8 cellular contexts compared by ENCODE assay signal in genomic region chr6:30259140-30260035, GRCh38. TPM values are rescaled to one million over a fixed set of nuclear protein-coding genes. Genes with fewer than 3 reads are reported as not detected.
DNase-seq lines count a peak whose midpoint lies in the region; ATAC-seq and TF ChIP-seq lines count a peak whose summit lies in the region.

No MANE protein-coding gene starts in this region.

- H3K36me3 ChIP-seq in thoracic aorta, result no peaks in the 10 kb centered on the region

- H3K4me3 ChIP-seq in thoracic aorta, result peak overlapping the region; percentile 91

- H3K27me3 ChIP-seq in thoracic aorta (replicated peaks; ENCODE audit: insufficient read depth), result no peaks in the 10 kb centered on the region

- in situ Hi-C loops in Caki2 (cut with HindIII; ENCODE audit: low pct_unique_long_range_greater_than_20kb, low sequenced_read_pairs) (no loop called here), SK-MEL-5 (cut with HindIII; ENCODE audit: low pct_unique_long_range_greater_than_20kb, low sequenced_read_pairs) (no loop called here)

- ATAC-seq in GM19467 (IDR thresholded peaks at IDR 0.05; ENCODE audit: unreplicated experiment) (peak; percentile 73), omental fat pad (ENCODE audit: low FRiP score) (peak; percentile 94), thoracic aorta (ENCODE audit: insufficient number of reproducible peaks, low FRiP score, low read depth) (peak; percentile 93)

- no peaks in the 10 kb centered on the region for H3K4me1 ChIP-seq in thoracic aorta (ENCODE audit: control insufficient read depth in 1 of 2, low read depth in 2 of 2)

- H3K4me3 Mint-ChIP-seq in glutamatergic neuron (ENCODE audit: unreplicated experiment), result peak overlapping the region; percentile 86

- peak overlapping the region; percentile 35 for H3K27ac Mint-ChIP-seq in glutamatergic neuron (ENCODE audit: unreplicated experiment)

- H3K4me1 Mint-ChIP-seq in glutamatergic neuron (ENCODE audit: low read depth, unreplicated experiment), result peaks cover 2% of the 10 kb centered on the region

- TF ChIP-seq CTCF in glutamatergic neuron (IDR thresholded peaks at IDR 0.05; ENCODE audit: partially characterized antibody, unreplicated experiment) (no peak), omental fat pad (IDR thresholded peaks at IDR 0.05) (no peak), thoracic aorta (IDR thresholded peaks at IDR 0.05) (peak; percentile 26)

- DNase-seq in Caki2 (ENCODE audit: low read depth) (peak; percentile 75), HS-5 (ENCODE audit: low read depth) (peak; percentile 49), SK-MEL-5 (ENCODE audit: low read depth, low spot score) (peak; percentile 87), glutamatergic neuron (peak; percentile 71), omental fat pad (ENCODE audit: low spot score) (peak; percentile 48), thoracic aorta (ENCODE audit: low spot score) (peak; percentile 28)
- peak; percentile 67 for DNase-seq in activated naive CD4-positive, alpha-beta T cell treated with anti-CD3 and anti-CD28 coated beads, Interleukin-2, amount 50 U/mL, for 16 hours

- H3K36me3 Mint-ChIP-seq in glutamatergic neuron (ENCODE audit: unreplicated experiment), result peaks cover under 1% of the 10 kb centered on the region

- H3K9me3 ChIP-seq in thoracic aorta, result no peaks in the 10 kb centered on the region

- no peaks in the 10 kb centered on the region for H3K27me3 Mint-ChIP-seq in glutamatergic neuron (ENCODE audit: unreplicated experiment)

- H3K9me3 Mint-ChIP-seq in glutamatergic neuron (ENCODE audit: unreplicated experiment), result peaks cover 1% of the 10 kb centered on the region

- H3K27ac ChIP-seq in thoracic aorta, result peak overlapping the region; percentile 75 to 85

RNA-seq across cellular contexts. Expression of gene TRIM26, which starts 46.2 kb away (rescaled TPM):
- 46.4 and 73.6 TPM in 2 replicates for total RNA-seq in Caki2 (2014; rRNA removed; shearing (Covaris generic); ENCODE audit: low replicate concordance)
- 24.7 and 25.0 TPM in 2 replicates for total RNA-seq in SK-MEL-5 (2014; rRNA removed; shearing (Covaris generic))
- 37.3 and 39.6 TPM in 2 replicates for polyA plus RNA-seq in SK-MEL-5 (2015; cell fraction: cytosol; rRNA removed)
- 27.4 and 32.8 TPM in 2 replicates for polyA plus RNA-seq in SK-MEL-5 (2015; cell fraction: nucleus; rRNA removed)
- total RNA-seq in glutamatergic neuron (ENCODE audit: unreplicated experiment) (58.5 TPM), omental fat pad (10 to 100 TPM; 32.5 to 45.7 (median 38.8) TPM), thoracic aorta (10 to 100 TPM; 36.0 to 36.1 TPM)

Comparison
In these comparisons a context has a peak if more than half of its experiments do, and no peak if none do; other contexts are left out.
1. Peak in every context shown above with its lines: DNase-seq, ATAC-seq, H3K4me3 ChIP-seq and H3K27ac ChIP-seq.
2. DNase-seq: peak in every context shown above with its lines; median percentile 87 in SK-MEL-5; 75 in Caki2; 71 in glutamatergic neuron; 67 in activated naive CD4-positive, alpha-beta T cell treated with anti-CD3 and anti-CD28 coated beads, Interleukin-2, amount 50 U/mL, for 16 hours; 49 in HS-5; 48 in omental fat pad; 28 in thoracic aorta.